17 cellular contexts compared by ENCODE assay signal in genomic region chr22:26806445-26807170, GRCh38.
DNase-seq lines count a peak whose midpoint lies in the region; ATAC-seq and TF ChIP-seq lines count a peak whose summit lies in the region.
"Had no signal": no experiment of that assay in that cellular context is flagged by ENCODE, and none has a peak within 500 bp of the region (broad histone marks: within the 10 kb centered on the region; RNA-seq: fewer than 3 reads in every experiment).

No MANE protein-coding gene starts in this region.

- no peaks in the 10 kb centered on the region for H3K9me3 Mint-ChIP-seq in endodermal cell
- H3K9me3 Mint-ChIP-seq: CD4-positive, CD25-positive, alpha-beta regulatory T cell; H9 had no signal

- H3K27me3 Mint-ChIP-seq in endodermal cell (ENCODE audit: insufficient read depth), result peaks cover 4% of the 10 kb centered on the region
- H3K27me3 Mint-ChIP-seq: CD4-positive, CD25-positive, alpha-beta regulatory T cell had no signal

- no peaks in the 10 kb centered on the region for H3K36me3 Mint-ChIP-seq in endodermal cell (ENCODE audit: low read depth)

- TF ChIP-seq CTCF in endodermal cell (conservative IDR thresholded peaks at IDR 0.05), result no peak

- H3K4me3 Mint-ChIP-seq in endodermal cell, result no peak overlapping the region
- H3K4me3 Mint-ChIP-seq: H9 had no signal

- H3K27ac ChIP-seq in endodermal cell (ENCODE audit: low read depth, low read length), result peak overlapping the region; percentile 62
- H3K27ac ChIP-seq: BLaER1 treated with 17β-estradiol and CSF1 and Interleukin-3, amounts not matched to agents 10 nM and 100 nM had no signal

- peak; percentile 6 for DNase-seq in NCI-H1436 (lab: John Stamatoyannopoulos, UW)
- no peak for DNase-seq in NCI-H1436 treated with DMSO at 0.1 percent for 48 hours (lab: John Stamatoyannopoulos, UW)
- peak; percentile 73 for DNase-seq in NCI-H526 treated with DMSO at 0.1 percent for 48 hours (lab: John Stamatoyannopoulos, UW)
- no peak for DNase-seq in endodermal cell
- no peak for DNase-seq in GM03348 (ENCODE audit: low spot score)
- no peak for DNase-seq in NCI-H2227 treated with DMSO at 0.1 percent for 48 hours (lab: John Stamatoyannopoulos, UW)
- DNase-seq: 8988T; ACHN; Calu3; CD4-positive, CD25-positive, alpha-beta regulatory T cell; DND-41; GDM1; GOT3; H9 had no signal

- no peaks in the 10 kb centered on the region for H3K9me3 ChIP-seq in endodermal cell (ENCODE audit: control insufficient read depth, low read length)
- H3K9me3 ChIP-seq: BLaER1 treated with 17β-estradiol and CSF1 and Interleukin-3, amounts not matched to agents 10 nM and 100 nM had no signal

- 86 to 94% methylated on average over 9 to 14 of the region's 14 CpGs for WGBS in endodermal cell (ENCODE audit: insufficient coverage in 1 of 2, insufficient read length in 1 of 2), 2 experiments

- no peak for ATAC-seq in HG02623 (IDR thresholded peaks at IDR 0.05; ENCODE audit: unreplicated experiment)
- ATAC-seq: HepG2 had no signal

- H3K27me3 ChIP-seq in endodermal cell (ENCODE audit: control insufficient read depth, insufficient read depth, low read length, poor library complexity, severe bottlenecking), result no peaks in the 10 kb centered on the region
- H3K27me3 ChIP-seq: BLaER1 treated with 17β-estradiol and CSF1 and Interleukin-3, amounts not matched to agents 10 nM and 100 nM had no signal

- H3K4me1 Mint-ChIP-seq in endodermal cell, result no peaks in the 10 kb centered on the region

- H3K9ac ChIP-seq in endodermal cell (ENCODE audit: extremely low read depth, low read length, poor library complexity, severe bottlenecking), result no peak overlapping the region
- H3K9ac ChIP-seq: BLaER1 treated with 17β-estradiol and CSF1 and Interleukin-3, amounts not matched to agents 10 nM and 100 nM had no signal

- H3K36me3 ChIP-seq in endodermal cell (ENCODE audit: control insufficient read depth, insufficient read depth, low read length), result no peaks in the 10 kb centered on the region
- H3K36me3 ChIP-seq: BLaER1 treated with 17β-estradiol and CSF1 and Interleukin-3, amounts not matched to agents 10 nM and 100 nM had no signal

- H3K4me1 ChIP-seq in endodermal cell (ENCODE audit: control insufficient read depth, insufficient read depth, low read length), result no peaks in the 10 kb centered on the region
- H3K4me1 ChIP-seq: BLaER1 treated with 17β-estradiol and CSF1 and Interleukin-3, amounts not matched to agents 10 nM and 100 nM had no signal

- no peak overlapping the region for H3K4me3 ChIP-seq in endodermal cell (ENCODE audit: low read length)
- H3K4me3 ChIP-seq: BLaER1 treated with 17β-estradiol and CSF1 and Interleukin-3, amounts not matched to agents 10 nM and 100 nM had no signal

- no peak overlapping the region for H3K27ac Mint-ChIP-seq in endodermal cell
- H3K27ac Mint-ChIP-seq: CD4-positive, CD25-positive, alpha-beta regulatory T cell had no signal

Comparison
In these comparisons a context has a peak if more than half of its experiments do, and no peak if none do; other contexts are left out.
1. DNase-seq: peak in NCI-H1436 (single experiment) and NCI-H526 treated with DMSO at 0.1 percent for 48 hours (single experiment); none in NCI-H1436 treated with DMSO at 0.1 percent for 48 hours (single experiment), endodermal cell (single experiment), GM03348 (single experiment) and NCI-H2227 treated with DMSO at 0.1 percent for 48 hours (single experiment).